ENCODE assay signal across 21 cellular contexts in genomic region chr4:140133576-140133975, GRCh38.
"Had no signal": no experiment of that assay in that cellular context is flagged by ENCODE, and none has a peak within 500 bp of the region (broad histone marks: within the 10 kb centered on the region; RNA-seq: fewer than 3 reads in every experiment).

No MANE protein-coding gene starts in this region.

- H3K9me3 ChIP-seq: ascending aorta, colonic mucosa, left lung, testis had no signal

- H3K36me3 ChIP-seq: ascending aorta, colonic mucosa, left lung had no signal

- H3K9me3 Mint-ChIP-seq: activated naive CD4-positive, alpha-beta T cell treated with anti-CD3 and anti-CD28 coated beads, Interleukin-2, amount 50 U/mL, for 72 hours; activated T-cell treated with anti-CD3 and anti-CD28 coated beads, Interleukin-2, amount 50 U/mL, for 24 hours; activated T-helper 17 cell treated with anti-CD3 and anti-CD28 coated beads, Interleukin-2, amount 50 U/mL, for 72 hours; central memory CD8-positive, alpha-beta T cell; endodermal cell; mesothelial cell of epicardium; naive thymus-derived CD8-positive, alpha-beta T cell; stimulated activated naive B cell treated with anti-CD40 and anti-IgM and Interleukin-4, amounts not matched to agents 10 μg/mL and 1 μg/mL and 100 μg/mL, for 72 hours had no signal

- ATAC-seq: activated naive CD4-positive, alpha-beta T cell treated with anti-CD3 and anti-CD28 coated beads, Interleukin-2, amount 50 U/mL, for 72 hours; activated T-helper 17 cell treated with anti-CD3 and anti-CD28 coated beads, Interleukin-2, amount 50 U/mL, for 72 hours; left lung; naive thymus-derived CD8-positive, alpha-beta T cell; sciatic nerve; stimulated activated naive B cell treated with anti-CD40 and anti-IgM and Interleukin-4, amounts not matched to agents 10 μg/mL and 1 μg/mL and 100 μg/mL, for 72 hours had no signal

- H3K4me3 ChIP-seq: ascending aorta, colonic mucosa, left lung, testis had no signal

- H3K27ac ChIP-seq: ascending aorta, colonic mucosa, left lung, testis had no signal

- H3K27me3 Mint-ChIP-seq: activated T-cell treated with anti-CD3 and anti-CD28 coated beads, Interleukin-2, amount 50 U/mL, for 24 hours; naive thymus-derived CD8-positive, alpha-beta T cell; type B pancreatic cell had no signal

- FAIRE-seq: small intestine, TTC549 had no signal

- H3K4me3 Mint-ChIP-seq: activated T-cell treated with anti-CD3 and anti-CD28 coated beads, Interleukin-2, amount 50 U/mL, for 24 hours; activated T-helper 17 cell treated with anti-CD3 and anti-CD28 coated beads, Interleukin-2, amount 50 U/mL, for 72 hours; central memory CD8-positive, alpha-beta T cell; endodermal cell; mesothelial cell of epicardium; stimulated activated naive B cell treated with anti-CD40 and anti-IgM and Interleukin-4, amounts not matched to agents 10 μg/mL and 1 μg/mL and 100 μg/mL, for 72 hours; type B pancreatic cell had no signal

- H3K27ac Mint-ChIP-seq: activated naive CD4-positive, alpha-beta T cell treated with anti-CD3 and anti-CD28 coated beads, Interleukin-2, amount 50 U/mL, for 72 hours; activated T-cell treated with anti-CD3 and anti-CD28 coated beads, Interleukin-2, amount 50 U/mL, for 24 hours; activated T-helper 17 cell treated with anti-CD3 and anti-CD28 coated beads, Interleukin-2, amount 50 U/mL, for 72 hours; endodermal cell; stimulated activated naive B cell treated with anti-CD40 and anti-IgM and Interleukin-4, amounts not matched to agents 10 μg/mL and 1 μg/mL and 100 μg/mL, for 72 hours had no signal

- H3K36me3 Mint-ChIP-seq: mesothelial cell of epicardium; stimulated activated naive B cell treated with anti-CD40 and anti-IgM and Interleukin-4, amounts not matched to agents 10 μg/mL and 1 μg/mL and 100 μg/mL, for 72 hours had no signal

- DNase-seq: activated CD4-positive, alpha-beta T cell treated with anti-CD3 and anti-CD28 coated beads for 1 hour; activated CD8-positive, alpha-beta memory T cell treated with anti-CD3 and anti-CD28 coated beads for 24 hours; activated CD8-positive, alpha-beta memory T cell treated with anti-CD3 and anti-CD28 coated beads, Interleukin-2, amount 50 U/mL, for 4 hours; activated T-cell treated with anti-CD3 and anti-CD28 coated beads, Interleukin-2, amount 50 U/mL, for 24 hours; colonic mucosa; endodermal cell; left lung; naive thymus-derived CD8-positive, alpha-beta T cell; small intestine; stimulated activated CD4-positive, alpha-beta T cell treated with anti-CD3 and anti-CD28 coated beads, Interleukin-15, amount 100 ng/mL, for 24 hours; stimulated activated naive B cell treated with anti-CD40 and anti-IgM and Interleukin-4, amounts not matched to agents 10 μg/mL and 1 μg/mL and 100 μg/mL, for 72 hours; T-helper 1 cell; testis had no signal

- H3K4me1 ChIP-seq: ascending aorta, colonic mucosa had no signal

- H3K27me3 ChIP-seq: ascending aorta, colonic mucosa, left lung, testis had no signal
